8 cellular contexts compared by ENCODE assay signal in genomic region chr22:20840646-20841262, GRCh38. TPM values are rescaled to one million over a fixed set of nuclear protein-coding genes. Genes with fewer than 3 reads are reported as not detected.
DNase-seq lines count a peak whose midpoint lies in the region; ATAC-seq and TF ChIP-seq lines count a peak whose summit lies in the region.
"Not testable (repeated sequence)": the region's sequence is repeated elsewhere in the genome, so short reads cannot be mapped to it uniquely, and the experiment has no call there.

No MANE protein-coding gene starts in this region.

- intact Hi-C loops in CD4-positive, alpha-beta T cell (cut with DNase I, micrococcal nuclease); activated CD4-positive, alpha-beta T cell treated with anti-CD3 and anti-CD28 coated beads for 36 hours (cut with DNase I, micrococcal nuclease); left colon (cut with DNase I, micrococcal nuclease): not testable (repeated sequence)

- not testable (repeated sequence) for H3K4me3 ChIP-seq in HUES48 (ENCODE audit: low read depth, low read length)

- not testable (repeated sequence) for H3K9me3 Mint-ChIP-seq in CD4-positive, alpha-beta T cell; activated CD4-positive, alpha-beta T cell treated with anti-CD3 and anti-CD28 coated beads for 36 hours (ENCODE audit: low read depth); activated naive CD8-positive, alpha-beta T cell treated with anti-CD3 and anti-CD28 coated beads, Interleukin-2, amount 10 ng/mL, durations not matched to agents 7 days and 5 days; nephron progenitor cell; stimulated activated naive CD8-positive, alpha-beta T cell treated with anti-CD3 and anti-CD28 coated beads, Interleukin-15, Interleukin-2, amounts not matched to agents 100 ng/mL and 50 ng/mL, for 24 hours

- not testable (repeated sequence) for H3K4me3 Mint-ChIP-seq in CD4-positive, alpha-beta T cell; activated CD4-positive, alpha-beta T cell treated with anti-CD3 and anti-CD28 coated beads for 36 hours; activated naive CD8-positive, alpha-beta T cell treated with anti-CD3 and anti-CD28 coated beads, Interleukin-2, amount 10 ng/mL, durations not matched to agents 7 days and 5 days; nephron progenitor cell; stimulated activated naive CD8-positive, alpha-beta T cell treated with anti-CD3 and anti-CD28 coated beads, Interleukin-15, Interleukin-2, amounts not matched to agents 100 ng/mL and 50 ng/mL, for 24 hours

- not testable (repeated sequence) for H3K36me3 ChIP-seq in HUES48 (ENCODE audit: control insufficient read depth, insufficient read depth, low read length)

- peaks cover 18% of the 10 kb centered on the region for H3K4me1 ChIP-seq in HUES48 (ENCODE audit: control insufficient read depth, insufficient read depth, low read length)

- not testable (repeated sequence) for TF ChIP-seq CTCF in CD4-positive, alpha-beta T cell (IDR thresholded peaks at IDR 0.05); nephron progenitor cell (IDR thresholded peaks at IDR 0.05)

- not testable (repeated sequence) for H3K9ac ChIP-seq in HUES48 (ENCODE audit: low read depth, low read length)

- DNase-seq in CD4-positive, alpha-beta T cell; activated naive CD8-positive, alpha-beta T cell treated with anti-CD3 and anti-CD28 coated beads, Interleukin-2, amount 10 ng/mL, durations not matched to agents 7 days and 5 days; left colon; nephron progenitor cell: not testable (repeated sequence)
- DNase-seq in activated CD4-positive, alpha-beta T cell treated with anti-CD3 and anti-CD28 coated beads for 36 hours = peak; percentile 51
- DNase-seq in activated T-cell treated with anti-CD3 and anti-CD28 coated beads, Interleukin-2, amount 50 U/mL, for 48 hours = peak; percentile 45 to 51

- peak overlapping the region; percentile 4 for H3K27ac Mint-ChIP-seq in CD4-positive, alpha-beta T cell
- H3K27ac Mint-ChIP-seq in activated CD4-positive, alpha-beta T cell treated with anti-CD3 and anti-CD28 coated beads for 36 hours = peak overlapping the region; percentile 18
- H3K27ac Mint-ChIP-seq in activated naive CD8-positive, alpha-beta T cell treated with anti-CD3 and anti-CD28 coated beads, Interleukin-2, amount 10 ng/mL, durations not matched to agents 7 days and 5 days = peak overlapping the region; percentile 36
- H3K27ac Mint-ChIP-seq in nephron progenitor cell = peak overlapping the region; percentile 65
- H3K27ac Mint-ChIP-seq in stimulated activated naive CD8-positive, alpha-beta T cell treated with anti-CD3 and anti-CD28 coated beads, Interleukin-15, Interleukin-2, amounts not matched to agents 100 ng/mL and 50 ng/mL, for 24 hours = peak overlapping the region; percentile 47

- not testable (repeated sequence) for H3K27me3 Mint-ChIP-seq in CD4-positive, alpha-beta T cell; activated CD4-positive, alpha-beta T cell treated with anti-CD3 and anti-CD28 coated beads for 36 hours; activated naive CD8-positive, alpha-beta T cell treated with anti-CD3 and anti-CD28 coated beads, Interleukin-2, amount 10 ng/mL, durations not matched to agents 7 days and 5 days; nephron progenitor cell (ENCODE audit: low read depth, poor library complexity); stimulated activated naive CD8-positive, alpha-beta T cell treated with anti-CD3 and anti-CD28 coated beads, Interleukin-15, Interleukin-2, amounts not matched to agents 100 ng/mL and 50 ng/mL, for 24 hours

- ATAC-seq in CD4-positive, alpha-beta T cell (ENCODE audit: poor library complexity); activated naive CD8-positive, alpha-beta T cell treated with anti-CD3 and anti-CD28 coated beads, Interleukin-2, amount 10 ng/mL, durations not matched to agents 7 days and 5 days (ENCODE audit: low read depth): not testable (repeated sequence)
- ATAC-seq in activated CD4-positive, alpha-beta T cell treated with anti-CD3 and anti-CD28 coated beads for 36 hours = peak; percentile 53
- ATAC-seq in left colon = peak; percentile 38

- H3K27me3 ChIP-seq in CD4-positive, alpha-beta T cell (ENCODE audit: control insufficient read depth, insufficient read depth, low read length); HUES48 (ENCODE audit: control insufficient read depth, insufficient read depth, low read length): not testable (repeated sequence)

- POLR2A ChIA-PET in CD4-positive, alpha-beta T cell (lab: Charles Lee); activated naive CD8-positive, alpha-beta T cell treated with anti-CD3 and anti-CD28 coated beads, Interleukin-2, amount 10 ng/mL, durations not matched to agents 7 days and 5 days (lab: Charles Lee): not testable (repeated sequence)
- POLR2A ChIA-PET in activated CD4-positive, alpha-beta T cell treated with anti-CD3 and anti-CD28 coated beads for 36 hours (lab: Charles Lee) = interaction anchor here (0.5 kb wide), 1 partner anchor 34 kb away, joined by 4 read pairs; no protein-coding TSS in a partner anchor

- CTCF ChIA-PET in CD4-positive, alpha-beta T cell (lab: Charles Lee); activated CD4-positive, alpha-beta T cell treated with anti-CD3 and anti-CD28 coated beads for 36 hours (lab: Charles Lee): not testable (repeated sequence)

- peaks cover 68% of the 10 kb centered on the region for H3K4me1 Mint-ChIP-seq in CD4-positive, alpha-beta T cell (ENCODE audit: low read depth)
- peaks cover 41% of the 10 kb centered on the region for H3K4me1 Mint-ChIP-seq in activated CD4-positive, alpha-beta T cell treated with anti-CD3 and anti-CD28 coated beads for 36 hours
- H3K4me1 Mint-ChIP-seq in activated naive CD8-positive, alpha-beta T cell treated with anti-CD3 and anti-CD28 coated beads, Interleukin-2, amount 10 ng/mL, durations not matched to agents 7 days and 5 days = peaks cover 27% of the 10 kb centered on the region
- peaks cover 25% of the 10 kb centered on the region for H3K4me1 Mint-ChIP-seq in nephron progenitor cell
- peaks cover 45% of the 10 kb centered on the region for H3K4me1 Mint-ChIP-seq in stimulated activated naive CD8-positive, alpha-beta T cell treated with anti-CD3 and anti-CD28 coated beads, Interleukin-15, Interleukin-2, amounts not matched to agents 100 ng/mL and 50 ng/mL, for 24 hours (ENCODE audit: low read depth)

- H3K36me3 Mint-ChIP-seq in CD4-positive, alpha-beta T cell (ENCODE audit: low read depth) = peaks cover 11% of the 10 kb centered on the region
- H3K36me3 Mint-ChIP-seq in activated CD4-positive, alpha-beta T cell treated with anti-CD3 and anti-CD28 coated beads for 36 hours (ENCODE audit: low read depth); activated naive CD8-positive, alpha-beta T cell treated with anti-CD3 and anti-CD28 coated beads, Interleukin-2, amount 10 ng/mL, durations not matched to agents 7 days and 5 days; nephron progenitor cell (ENCODE audit: low read depth); stimulated activated naive CD8-positive, alpha-beta T cell treated with anti-CD3 and anti-CD28 coated beads, Interleukin-15, Interleukin-2, amounts not matched to agents 100 ng/mL and 50 ng/mL, for 24 hours (ENCODE audit: low read depth): not testable (repeated sequence)

- H3K9me3 ChIP-seq in CD4-positive, alpha-beta T cell (ENCODE audit: control insufficient read depth, low read length); HUES48 (ENCODE audit: control insufficient read depth, insufficient read depth, low read length): not testable (repeated sequence)

- not testable (repeated sequence) for H3K27ac ChIP-seq in CD4-positive, alpha-beta T cell (ENCODE audit: low read depth, low read length)
- H3K27ac ChIP-seq in HUES48 (ENCODE audit: low read depth, low read length) = peak overlapping the region; percentile 37

RNA-seq across cellular contexts. Expression of gene PI4KA, which starts 17.9 kb away (rescaled TPM):
- 100 to 1,000 TPM; 137 to 146 TPM for total RNA-seq in CD4-positive, alpha-beta T cell
- 10 to 100 TPM; 52.8 TPM for total RNA-seq in activated CD4-positive, alpha-beta T cell treated with anti-CD3 and anti-CD28 coated beads for 36 hours
- total RNA-seq in activated naive CD8-positive, alpha-beta T cell treated with anti-CD3 and anti-CD28 coated beads, Interleukin-2, amount 10 ng/mL, durations not matched to agents 7 days and 5 days = 100 to 1,000 TPM; 100 to 106 TPM
- total RNA-seq in left colon = 10 to 100 TPM; 77.3 to 82.4 TPM

RNA-seq across cellular contexts. Expression of gene SNAP29, which starts 18.1 kb away (rescaled TPM):
- 10 to 100 TPM; 13.7 to 15.1 TPM for total RNA-seq in CD4-positive, alpha-beta T cell
- 10 to 100 TPM; 22.8 to 33.8 TPM for total RNA-seq in activated CD4-positive, alpha-beta T cell treated with anti-CD3 and anti-CD28 coated beads for 36 hours
- 10 to 100 TPM; 29.7 to 32.5 TPM for total RNA-seq in activated naive CD8-positive, alpha-beta T cell treated with anti-CD3 and anti-CD28 coated beads, Interleukin-2, amount 10 ng/mL, durations not matched to agents 7 days and 5 days
- total RNA-seq in left colon = 10 to 100 TPM; 26.3 to 30.3 TPM

Comparison
In these comparisons a context has a peak if more than half of its experiments do, and no peak if none do; other contexts are left out.
1. H3K27ac Mint-ChIP-seq: peak in every context shown above with its lines; median percentile 65 in nephron progenitor cell; 47 in stimulated activated naive CD8-positive, alpha-beta T cell treated with anti-CD3 and anti-CD28 coated beads, Interleukin-15, Interleukin-2, amounts not matched to agents 100 ng/mL and 50 ng/mL, for 24 hours; 36 in activated naive CD8-positive, alpha-beta T cell treated with anti-CD3 and anti-CD28 coated beads, Interleukin-2, amount 10 ng/mL, durations not matched to agents 7 days and 5 days; 18 in activated CD4-positive, alpha-beta T cell treated with anti-CD3 and anti-CD28 coated beads for 36 hours; 4 in CD4-positive, alpha-beta T cell.